Comparison of ENCODE assay signal across 12 cellular contexts in the genomic region with DNA sequence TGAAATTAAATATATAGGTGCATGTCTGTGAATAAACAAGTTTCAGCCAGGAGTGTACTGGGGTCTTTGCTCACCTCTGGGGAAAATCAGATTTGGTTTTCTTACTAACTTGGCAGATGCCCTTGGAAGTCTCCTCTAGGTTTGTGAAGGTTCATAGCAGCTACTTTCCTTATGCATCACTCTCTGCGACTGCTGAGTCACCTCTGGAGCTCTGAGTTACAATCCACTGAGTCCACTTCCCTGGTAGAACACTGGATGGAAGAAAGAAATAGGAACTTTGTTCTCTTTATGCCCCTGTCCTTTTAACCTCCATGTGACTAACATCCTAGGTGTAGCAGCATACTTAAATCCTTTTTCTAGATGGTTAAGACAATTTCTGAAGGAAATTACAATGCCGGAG. TPM values are rescaled to one million over a fixed set of nuclear protein-coding genes. Genes with fewer than 3 reads are reported as not detected.
DNase-seq lines count a peak whose midpoint lies in the region; ATAC-seq and TF ChIP-seq lines count a peak whose summit lies in the region.
"Had no signal": no experiment of that assay in that cellular context is flagged by ENCODE, and none has a peak within 500 bp of the region (broad histone marks: within the 10 kb centered on the region; RNA-seq: fewer than 3 reads in every experiment).

No MANE protein-coding gene starts in this region.

- peaks cover 0 to 7% of the 10 kb centered on the region in 2 experiments; a peak in 1 of 4 replicates for H3K4me1 ChIP-seq in SK-N-SH (ENCODE audit: control insufficient read depth in 1 of 2, insufficient read depth in 2 of 2, low read depth in 1 of 2, low read length in 1 of 2)
- no peaks in the 10 kb centered on the region for H3K4me1 ChIP-seq in mesendoderm (ENCODE audit: control insufficient read depth, low read depth, low read length)

- no peak overlapping the region for H3K4ac ChIP-seq in mesendoderm (ENCODE audit: low read depth, low read length)

- no peaks in the 10 kb centered on the region for H4K20me1 ChIP-seq in SK-N-SH (ENCODE audit: insufficient read depth)

- H3K79me1 ChIP-seq in mesendoderm (ENCODE audit: low read length): no peaks in the 10 kb centered on the region

- POLR2A ChIA-PET in SK-N-SH (lab: Yijun Ruan, JAX): no interaction called here

- peaks cover 15% of the 10 kb centered on the region for H3F3A ChIP-seq in SK-N-SH (replicated peaks; ENCODE audit: insufficient read depth)

- H3K36me3 ChIP-seq in SK-N-SH (replicated peaks in 1 of 2; ENCODE audit: control insufficient read depth in 1 of 2, insufficient read depth in 2 of 2, low read length in 1 of 2) (no peaks in the 10 kb centered on the region), mesendoderm (ENCODE audit: control insufficient read depth, insufficient read depth, low read length) (no peaks in the 10 kb centered on the region)

- peak; percentile 82 for DNase-seq in AG08395 (ENCODE audit: low spot score)
- peak; percentile 24 for DNase-seq in GM12865 (ENCODE audit: low read depth)
- DNase-seq in SK-N-SH: no peak
- peak; percentile 39 for DNase-seq in fibroblast of villous mesenchyme (ENCODE audit: low read depth)
- DNase-seq in stimulated activated naive CD4-positive, alpha-beta T cell treated with Interleukin-2 at 50 U/mL for 16 hours (lab: John Stamatoyannopoulos, UW): no peak
- no peak for DNase-seq in mesendoderm
- DNase-seq in stimulated activated CD4-positive, alpha-beta T cell treated with anti-CD3 and anti-CD28 coated beads, Interleukin-2, amount 100 ng/mL, for 24 hours: no peak
- DNase-seq: DMS153, kidney, Right ventricle myocardium superior had no signal

- H2BK120ac ChIP-seq in mesendoderm (ENCODE audit: low read depth, low read length): no peak overlapping the region

- H2AFZ ChIP-seq in SK-N-SH (ENCODE audit: low read depth): peak overlapping the region; percentile 2; the same call in 1 of the 2 replicates

- TF ChIP-seq EP300 in SK-N-SH (IDR thresholded peaks at IDR 0.05; ENCODE audit: borderline replicate concordance in 1 of 2, low read depth in 1 of 2, low read length in 1 of 2): 0 out of 4 replicates have a peak, but pooled peaks of 1 of the 2 experiments have one; percentile 34

- WGBS in SK-N-SH (ENCODE audit: low lambda C conversion rate): 22% methylated on average over 2 of the region's 2 CpGs
- WGBS in mesendoderm (ENCODE audit: extremely low coverage, insufficient coverage, low lambda C conversion rate): no CpG with 5 or more reads among the region's 2 CpGs

- no peaks in the 10 kb centered on the region for H3K27me3 ChIP-seq in SK-N-SH (ENCODE audit: insufficient read depth)
- no peaks in the 10 kb centered on the region for H3K27me3 ChIP-seq in mesendoderm (ENCODE audit: insufficient read depth, low read length, poor library complexity)

- H3K4me3 ChIP-seq in GM12865 (ENCODE audit: low read depth, low read length) (no peak overlapping the region), SK-N-SH (ENCODE audit: low read depth in 2 of 2, low read length in 1 of 2) (no peak overlapping the region), fibroblast of villous mesenchyme (ENCODE audit: low read depth, low read length) (no peak overlapping the region), mesendoderm (ENCODE audit: low read length) (no peak overlapping the region)

- TF ChIP-seq CTCF in GM12865 (IDR thresholded peaks at IDR 0.05; ENCODE audit: insufficient read depth, low read depth, low read length, missing control alignments) (no peak), SK-N-SH (IDR thresholded peaks at IDR 0.05) (no peak), fibroblast of villous mesenchyme (IDR thresholded peaks at IDR 0.05; ENCODE audit: insufficient read depth, low read depth, low read length) (no peak)

- H3K9me2 ChIP-seq in SK-N-SH: no peaks in the 10 kb centered on the region

- H3K27ac ChIP-seq in SK-N-SH (ENCODE audit: low read depth in 2 of 2, low read length in 1 of 2) (peak overlapping the region in 1 of 2 experiments; percentile 61; a peak in 2 of 4 replicates), mesendoderm (ENCODE audit: low read depth, low read length) (no peak overlapping the region)

- no peak overlapping the region for H4K8ac ChIP-seq in mesendoderm (ENCODE audit: low read depth, low read length)

- H3K4me2 ChIP-seq in SK-N-SH: no peak overlapping the region
- no peak overlapping the region for H3K4me2 ChIP-seq in mesendoderm (ENCODE audit: low read length)

- H2BK5ac ChIP-seq in mesendoderm (ENCODE audit: low read length): no peak overlapping the region

- H4K5ac ChIP-seq in mesendoderm (ENCODE audit: low read length): no peak overlapping the region

- H3K23ac ChIP-seq in mesendoderm (ENCODE audit: low read length): no peak overlapping the region

- no peak overlapping the region for H2BK15ac ChIP-seq in mesendoderm (replicated peaks; ENCODE audit: low read depth)

- no peak for TF ChIP-seq RAD21 in SK-N-SH (IDR thresholded peaks at IDR 0.05; ENCODE audit: low read length)

- no peak overlapping the region for H3K18ac ChIP-seq in mesendoderm (ENCODE audit: low read length)

- CTCF ChIA-PET in SK-N-SH (lab: Yijun Ruan, JAX): no interaction called here

- no peak for ATAC-seq in HG03571 (IDR thresholded peaks at IDR 0.05; ENCODE audit: unreplicated experiment)

- H3K9ac ChIP-seq in SK-N-SH (no peak overlapping the region), mesendoderm (ENCODE audit: low read length) (no peak overlapping the region)

- no peak overlapping the region for H3K56ac ChIP-seq in mesendoderm (ENCODE audit: low read length)

- H3K79me2 ChIP-seq in SK-N-SH (ENCODE audit: insufficient read depth) (no peaks in the 10 kb centered on the region), mesendoderm (ENCODE audit: control insufficient read depth, insufficient read depth, low read length) (no peaks in the 10 kb centered on the region)

- no peaks in the 10 kb centered on the region for H3K9me3 ChIP-seq in SK-N-SH

- H2AK5ac ChIP-seq in mesendoderm (ENCODE audit: low read length): no peak overlapping the region

TF ChIP-seq in SK-N-SH, 30 proteins besides CTCF, POLR2A, EP300 and RAD21 (continues in another document):
- TF ChIP-seq USF2 (IDR thresholded peaks at IDR 0.05; ENCODE audit: borderline replicate concordance, low read depth, low read length): no peak
- no peak for TF ChIP-seq MEF2A (IDR thresholded peaks at IDR 0.05; ENCODE audit: borderline replicate concordance, low read depth)
- TF ChIP-seq RXRA (IDR thresholded peaks at IDR 0.05; ENCODE audit: borderline replicate concordance, low read depth): peak; percentile 81
- TF ChIP-seq, protein P1, sequence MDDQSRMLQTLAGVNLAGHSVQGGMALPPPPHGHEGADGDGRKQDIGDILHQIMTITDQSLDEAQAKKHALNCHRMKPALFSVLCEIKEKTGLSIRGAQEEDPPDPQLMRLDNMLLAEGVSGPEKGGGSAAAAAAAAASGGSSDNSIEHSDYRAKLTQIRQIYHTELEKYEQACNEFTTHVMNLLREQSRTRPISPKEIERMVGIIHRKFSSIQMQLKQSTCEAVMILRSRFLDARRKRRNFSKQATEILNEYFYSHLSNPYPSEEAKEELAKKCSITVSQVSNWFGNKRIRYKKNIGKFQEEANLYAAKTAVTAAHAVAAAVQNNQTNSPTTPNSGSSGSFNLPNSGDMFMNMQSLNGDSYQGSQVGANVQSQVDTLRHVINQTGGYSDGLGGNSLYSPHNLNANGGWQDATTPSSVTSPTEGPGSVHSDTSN (IDR thresholded peaks at IDR 0.05): peak; percentile 5; the same call in 1 of the 2 replicates
- TF ChIP-seq GABPA (IDR thresholded peaks at IDR 0.05; ENCODE audit: low read depth): no peak
- TF ChIP-seq TAF1 (IDR thresholded peaks at IDR 0.05; ENCODE audit: borderline replicate concordance, low read depth, low read length): no peak
- no peak for TF ChIP-seq SIN3A (IDR thresholded peaks at IDR 0.05; ENCODE audit: borderline replicate concordance, low read depth, low read length)
- peak; percentile 57; the same call in 1 of the 2 replicates for TF ChIP-seq NFIC (IDR thresholded peaks at IDR 0.05; ENCODE audit: borderline replicate concordance)
- no peak for TF ChIP-seq ELF1 (IDR thresholded peaks at IDR 0.05)
- TF ChIP-seq JUND (IDR thresholded peaks at IDR 0.05): peak; percentile 76
- TF ChIP-seq RCOR1 (IDR thresholded peaks at IDR 0.05; ENCODE audit: low read length): no peak
- TF ChIP-seq SMC3 (IDR thresholded peaks at IDR 0.05; ENCODE audit: low read depth, low read length): no peak
- TF ChIP-seq FOSL2 (IDR thresholded peaks at IDR 0.05; ENCODE audit: borderline replicate concordance, low read depth): peak; percentile 93
- TF ChIP-seq RFX5 (IDR thresholded peaks at IDR 0.05; ENCODE audit: low read length): no peak
- no peak for TF ChIP-seq YY1 (IDR thresholded peaks at IDR 0.05; ENCODE audit: low read depth)
- 0 out of 2 replicates have a peak, but pooled peaks have one; percentile 13 for TF ChIP-seq USF1 (IDR thresholded peaks at IDR 0.05; ENCODE audit: borderline replicate concordance, low read depth)
- TF ChIP-seq TEAD4 (IDR thresholded peaks at IDR 0.05; ENCODE audit: borderline replicate concordance, insufficient read depth): peak; percentile 42; the same call in 1 of the 2 replicates
- TF ChIP-seq EZH2phosphoT487 (IDR thresholded peaks at IDR 0.05; ENCODE audit: borderline replicate concordance, low read depth): no peak
- TF ChIP-seq CHD2 (IDR thresholded peaks at IDR 0.05; ENCODE audit: low read length, partially characterized antibody): no peak
- peak; percentile 69 for TF ChIP-seq TCF12 (IDR thresholded peaks at IDR 0.05)

RNA-seq across cellular contexts. Expression of gene FASLG, which starts 4.4 kb away (rescaled TPM):
- not detected in 2 replicates for polyA plus RNA-seq in SK-N-SH (2012; rRNA removed)
- not detected in 2 replicates for polyA plus RNA-seq in SK-N-SH (2012; cell fraction: cytosol; rRNA removed)
- polyA plus RNA-seq in SK-N-SH (2012; cell fraction: nucleus; rRNA removed): not detected in 2 replicates
- not detected in 2 replicates for total RNA-seq in fibroblast of villous mesenchyme
- polyA plus RNA-seq in mesendoderm (2013, experiment 1 of 2): not detected
- polyA plus RNA-seq in mesendoderm (2013, experiment 2 of 2): 0.03 TPM
- total RNA-seq: Right ventricle myocardium superior, subcutaneous adipose tissue had no signal

Comparison
In these comparisons a context has a peak if more than half of its experiments do, and no peak if none do; other contexts are left out.
1. DNase-seq: peak in AG08395 (single experiment), GM12865 (single experiment) and fibroblast of villous mesenchyme (single experiment); none in SK-N-SH (single experiment), stimulated activated naive CD4-positive, alpha-beta T cell treated with Interleukin-2 at 50 U/mL for 16 hours (single experiment), mesendoderm (single experiment) and stimulated activated CD4-positive, alpha-beta T cell treated with anti-CD3 and anti-CD28 coated beads, Interleukin-2, amount 100 ng/mL, for 24 hours (0 of 2).